ENCODE assay signal across 8 cellular contexts in genomic region chr2:102619414-102620319, GRCh38. TPM values are rescaled to one million over a fixed set of nuclear protein-coding genes. Genes with fewer than 3 reads are reported as not detected.
DNase-seq lines count a peak whose midpoint lies in the region; ATAC-seq, FAIRE-seq and TF ChIP-seq lines count a peak whose summit lies in the region.

A gene with protein sequence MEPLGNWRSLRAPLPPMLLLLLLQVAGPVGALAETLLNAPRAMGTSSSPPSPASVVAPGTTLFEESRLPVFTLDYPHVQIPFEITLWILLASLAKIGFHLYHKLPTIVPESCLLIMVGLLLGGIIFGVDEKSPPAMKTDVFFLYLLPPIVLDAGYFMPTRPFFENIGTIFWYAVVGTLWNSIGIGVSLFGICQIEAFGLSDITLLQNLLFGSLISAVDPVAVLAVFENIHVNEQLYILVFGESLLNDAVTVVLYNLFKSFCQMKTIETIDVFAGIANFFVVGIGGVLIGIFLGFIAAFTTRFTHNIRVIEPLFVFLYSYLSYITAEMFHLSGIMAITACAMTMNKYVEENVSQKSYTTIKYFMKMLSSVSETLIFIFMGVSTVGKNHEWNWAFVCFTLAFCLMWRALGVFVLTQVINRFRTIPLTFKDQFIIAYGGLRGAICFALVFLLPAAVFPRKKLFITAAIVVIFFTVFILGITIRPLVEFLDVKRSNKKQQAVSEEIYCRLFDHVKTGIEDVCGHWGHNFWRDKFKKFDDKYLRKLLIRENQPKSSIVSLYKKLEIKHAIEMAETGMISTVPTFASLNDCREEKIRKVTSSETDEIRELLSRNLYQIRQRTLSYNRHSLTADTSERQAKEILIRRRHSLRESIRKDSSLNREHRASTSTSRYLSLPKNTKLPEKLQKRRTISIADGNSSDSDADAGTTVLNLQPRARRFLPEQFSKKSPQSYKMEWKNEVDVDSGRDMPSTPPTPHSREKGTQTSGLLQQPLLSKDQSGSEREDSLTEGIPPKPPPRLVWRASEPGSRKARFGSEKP (plus strand): TSS chr2:102619553. CDS start chr2:102619849, 296 bp downstream.

- ATAC-seq in body of pancreas (peak; percentile 68), HG03342 (IDR thresholded peaks at IDR 0.05; ENCODE audit: unreplicated experiment) (no peak)

- H3K4me3 ChIP-seq in GM06990 (replicated peaks; ENCODE audit: low read depth, low read length), result peak within 1 kb of the TSS; percentile 40
- peak within 1 kb of the TSS in 1 of 2 donors; percentile 21 for H3K4me3 ChIP-seq in body of pancreas
- peak within 1 kb of the TSS; percentile 63 to 66 for H3K4me3 ChIP-seq in kidney (ENCODE audit: low read length in 2 of 2)

- FAIRE-seq in kidney (lab: Jason Lieb, UNC), result no peak

- WGBS in body of pancreas, 2 donors, result 3 to 4% methylated on average over 18 to 59 of the region's 85 CpGs

- TF ChIP-seq POLR2A in body of pancreas (IDR thresholded peaks at IDR 0.05), result no peak

- no peaks in the 10 kb centered on the region for H3K36me3 ChIP-seq in GM06990 (ENCODE audit: control insufficient read depth, insufficient read depth, low read length)
- no peaks in the 10 kb centered on the region for H3K36me3 ChIP-seq in body of pancreas (replicated peaks in 1 of 2; ENCODE audit: insufficient read depth in 1 of 2, low read depth in 2 of 2)
- H3K36me3 ChIP-seq in kidney (ENCODE audit: control insufficient read depth in 1 of 2, insufficient read depth in 2 of 2, low read length in 2 of 2), result no peaks in the 10 kb centered on the region

- no peak within 1 kb of the TSS for H3K27ac ChIP-seq in body of pancreas
- peak within 1 kb of the TSS; percentile 37 to 57 for H3K27ac ChIP-seq in kidney (ENCODE audit: low read depth in 2 of 2, low read length in 2 of 2)

- H3K9me3 ChIP-seq in body of pancreas (no peaks in the 10 kb centered on the region), kidney (ENCODE audit: control insufficient read depth in 1 of 2, low read length in 2 of 2) (no peaks in the 10 kb centered on the region)

- peak within 1 kb of the TSS in 1 of 2 donors; percentile 43 for H3K9ac ChIP-seq in kidney (ENCODE audit: low read length in 2 of 2)

- intact Hi-C loops in body of pancreas (cut with DNase I) (loop anchor here (10.0 kb wide), 1 partner anchor 145 kb away; the partner anchor contains the start of gene SLC9A4), kidney (cut with DNase I) (no loop called here)

- DNase-seq in GM06990 (ENCODE audit: extremely low read depth, insufficient read length) (no peak), NCI-H2227 (lab: John Stamatoyannopoulos, UW; ENCODE audit: unreplicated experiment) (peak; percentile 31), body of pancreas (peak in 2 of 4 donors; percentile 13 to 38), kidney (peak; percentile 77), hippocampal formation (lab: John Stamatoyannopoulos, UW) (no peak), NCI-H524 treated with DMSO at 0.1 percent for 48 hours (lab: John Stamatoyannopoulos, UW) (no peak)
- DNase-seq in stimulated activated CD4-positive, alpha-beta T cell treated with anti-CD3 and anti-CD28 coated beads, Interleukin-4, amount 100 ng/mL, for 48 hours (ENCODE audit: low read depth in 2 of 2), result peak; percentile 9 to 11

- peaks cover 2% of the 10 kb centered on the region for H3K27me3 ChIP-seq in GM06990 (replicated peaks; ENCODE audit: control insufficient read depth, insufficient read depth, low read length)
- H3K27me3 ChIP-seq in body of pancreas, result peaks cover 0 to 7% of the 10 kb centered on the region in 2 donors

- TF ChIP-seq CTCF in GM06990 (IDR thresholded peaks at IDR 0.05; ENCODE audit: insufficient read depth, low read length, poor library complexity, severe bottlenecking) (no peak), body of pancreas (IDR thresholded peaks at IDR 0.05) (no peak), kidney (IDR thresholded peaks at IDR 0.05; ENCODE audit: borderline replicate concordance, extremely low read depth, insufficient read depth) (peak; percentile 5)

- H3K4me1 ChIP-seq in body of pancreas (peaks cover 18% of the 10 kb centered on the region), kidney (ENCODE audit: control insufficient read depth in 1 of 2, insufficient read depth in 1 of 2, low read depth in 1 of 2, low read length in 2 of 2) (peaks cover 0 to 10% of the 10 kb centered on the region in 2 donors)

RNA-seq across cellular contexts. Expression of the gene that starts here (rescaled TPM):
- 1 to 10 TPM in 1 of 2 donors, not detected in 1; 1.0 TPM for total RNA-seq in body of pancreas
- 5.9 TPM for total RNA-seq in kidney
- polyA plus RNA-seq in kidney (ENCODE audit: insufficient read depth, low read depth, low replicate concordance), result 5.6 TPM

Comparison
In these comparisons a context has a peak if more than half of its experiments do, and no peak if none do; other contexts are left out.
1. DNase-seq: peak in NCI-H2227 (single experiment), kidney (single experiment) and stimulated activated CD4-positive, alpha-beta T cell treated with anti-CD3 and anti-CD28 coated beads, Interleukin-4, amount 100 ng/mL, for 48 hours (2 of 2); none in GM06990 (single experiment), hippocampal formation (0 of 2) and NCI-H524 treated with DMSO at 0.1 percent for 48 hours (single experiment).
2. H3K27ac ChIP-seq: peak in kidney (2 of 2); none in body of pancreas (0 of 4).